In the genomic region with DNA sequence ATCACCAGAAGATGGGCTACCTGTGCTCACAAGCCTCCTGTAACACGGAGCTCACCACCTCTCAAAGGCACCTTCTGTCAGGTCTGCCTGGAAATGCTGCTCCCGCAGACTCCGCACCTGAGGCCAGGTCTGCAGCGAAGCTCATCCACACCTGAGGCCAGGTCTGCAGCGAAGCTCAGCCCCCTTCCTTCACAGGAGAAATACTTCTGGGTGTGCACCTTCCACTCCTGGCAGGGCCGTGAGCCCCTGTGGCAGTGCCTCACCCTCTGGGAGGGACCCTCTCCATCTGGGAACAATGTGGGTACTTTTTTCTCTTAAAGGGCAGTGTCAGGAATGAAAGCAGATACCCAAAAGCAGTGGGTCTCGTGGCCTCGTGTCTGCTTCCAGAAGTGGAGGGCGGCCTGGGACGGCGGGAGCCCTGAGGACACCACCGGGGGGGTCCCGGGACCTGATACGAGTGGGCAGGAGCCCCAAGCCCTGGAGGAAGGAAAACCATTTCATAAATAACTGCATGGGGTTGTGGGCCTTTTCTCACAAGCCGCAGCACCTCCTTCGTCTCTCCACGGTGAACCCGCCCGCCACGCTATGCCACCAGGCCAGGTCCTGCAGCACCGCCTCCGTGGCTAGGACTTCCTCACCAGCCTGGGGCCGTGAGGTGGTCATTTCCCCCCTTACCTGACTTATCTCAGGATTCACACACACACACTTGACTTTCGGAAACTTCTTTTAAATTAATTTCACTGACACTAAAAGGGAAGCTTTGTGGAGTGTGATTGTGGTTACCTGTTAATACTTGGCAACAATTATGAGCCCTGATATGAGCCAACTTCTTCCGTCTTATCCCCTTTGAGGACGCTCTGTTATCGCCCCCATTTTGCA, we compare ENCODE assay signal across 9 cellular contexts. TPM values are rescaled to one million over a fixed set of nuclear protein-coding genes. Genes with fewer than 3 reads are reported as not detected.
A peak's percentile ranks its signal among the peaks of the same experiment; 100 is the strongest.
DNase-seq lines count a peak whose midpoint lies in the region; ATAC-seq and TF ChIP-seq lines count a peak whose summit lies in the region.
"Had no signal": no experiment of that assay in that cellular context is flagged by ENCODE, and none has a peak within 500 bp of the region (broad histone marks: within the 10 kb centered on the region; RNA-seq: fewer than 3 reads in every experiment).

No MANE protein-coding gene starts in this region.

- intact Hi-C loops in left ventricle myocardium inferior (cut with micrococcal nuclease), result no loop called here
- intact Hi-C loops in left cardiac atrium (cut with DNase I), result no loop called here
- intact Hi-C loops in upper lobe of right lung (cut with DNase I), result no loop called here

- H3K27ac ChIP-seq in left ventricle myocardium inferior (replicated peaks) (peak overlapping the region; percentile 86), upper lobe of right lung (peak overlapping the region; percentile 77)
- H3K27ac ChIP-seq: epithelial cell of prostate had no signal

- H3K4me1 ChIP-seq in left ventricle myocardium inferior (peaks cover 60% of the 10 kb centered on the region), iPS-15b (ENCODE audit: control insufficient read depth, insufficient read depth, low read length) (no peaks in the 10 kb centered on the region), upper lobe of right lung (peaks cover 12% of the 10 kb centered on the region)

- TF ChIP-seq CTCF in left ventricle myocardium inferior (IDR thresholded peaks at IDR 0.05; ENCODE audit: borderline replicate concordance) (no peak), upper lobe of right lung (IDR thresholded peaks at IDR 0.05) (no peak)

- no peak for DNase-seq in left ventricle myocardium inferior
- DNase-seq in left cardiac atrium, result no peak
- peak; percentile 48 for DNase-seq in UCSD-AML1 (lab: John Stamatoyannopoulos, UW; ENCODE audit: unreplicated experiment)
- no peak for DNase-seq in upper lobe of right lung
- DNase-seq in NCI-H510A (lab: John Stamatoyannopoulos, UW), result no peak
- DNase-seq in ecto neural progenitor cell (ENCODE audit: low spot score), result no peak

- H3K4me3 ChIP-seq in left ventricle myocardium inferior, result peak overlapping the region; percentile 81
- H3K4me3 ChIP-seq in iPS-15b (ENCODE audit: low read depth, low read length), result peak overlapping the region; percentile 30
- H3K4me3 ChIP-seq in upper lobe of right lung, result peak overlapping the region; percentile 59

- H3K9me3 ChIP-seq in left ventricle myocardium inferior (replicated peaks) (no peaks in the 10 kb centered on the region), iPS-15b (ENCODE audit: control insufficient read depth, insufficient read depth, low read length) (no peaks in the 10 kb centered on the region), upper lobe of right lung (no peaks in the 10 kb centered on the region)

- H3K27me3 ChIP-seq in left ventricle myocardium inferior (ENCODE audit: low read depth) (peaks cover 81% of the 10 kb centered on the region), iPS-15b (ENCODE audit: control insufficient read depth, insufficient read depth, low read length) (peaks cover 41% of the 10 kb centered on the region), upper lobe of right lung (peaks cover 36% of the 10 kb centered on the region)

- H3K9ac ChIP-seq in iPS-15b (ENCODE audit: low read depth, low read length), result no peak overlapping the region

- peaks cover 2% of the 10 kb centered on the region for H3K36me3 ChIP-seq in left ventricle myocardium inferior
- no peaks in the 10 kb centered on the region for H3K36me3 ChIP-seq in iPS-15b (ENCODE audit: control insufficient read depth, insufficient read depth, low read length)
- H3K36me3 ChIP-seq in upper lobe of right lung, result no peaks in the 10 kb centered on the region

- ATAC-seq in left cardiac atrium, result no peak
- ATAC-seq in upper lobe of right lung, result no peak
- ATAC-seq in GM21619 (IDR thresholded peaks at IDR 0.05; ENCODE audit: unreplicated experiment), result no peak

RNA-seq across cellular contexts. Expression of a gene that starts 1.2 kb away (rescaled TPM):
- total RNA-seq in left ventricle myocardium inferior (12.7 TPM), left cardiac atrium (10 to 100 TPM; 15.1 to 35.5 TPM), upper lobe of right lung (63.3 TPM)

Comparison
In these comparisons a context has a peak if more than half of its experiments do, and no peak if none do; other contexts are left out.
1. H3K4me3 ChIP-seq: peak in every context shown above with its lines; median percentile 81 in left ventricle myocardium inferior; 59 in upper lobe of right lung; 30 in iPS-15b.